8 cellular contexts compared by ENCODE assay signal in the genomic region with DNA sequence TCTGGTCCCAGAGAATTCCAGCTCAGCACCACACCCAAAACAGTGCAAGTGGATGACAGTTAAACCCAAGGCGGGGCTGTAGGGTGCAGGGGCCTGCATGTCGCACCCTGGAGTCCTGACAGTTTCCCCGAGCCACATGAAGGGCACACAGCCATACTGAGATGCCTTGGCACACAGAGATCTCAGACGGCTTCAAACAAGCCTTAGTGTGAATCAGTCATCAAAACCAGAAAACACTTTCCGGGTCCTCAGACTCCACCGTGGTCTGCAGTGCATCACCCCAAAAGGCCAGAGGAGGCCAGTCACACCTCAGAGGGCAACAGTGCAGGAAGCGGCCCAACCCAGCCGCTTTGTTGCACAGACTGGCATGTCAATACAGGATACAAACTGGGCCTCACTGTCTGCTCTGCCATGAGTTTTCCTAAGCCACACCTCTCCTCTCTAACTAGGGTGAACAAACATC.
DNase-seq lines count a peak whose midpoint lies in the region; ATAC-seq, FAIRE-seq and TF ChIP-seq lines count a peak whose summit lies in the region.

No MANE protein-coding gene starts in this region.

- no peaks in the 10 kb centered on the region for H3K79me2 ChIP-seq in trophoblast cell (ENCODE audit: control insufficient read depth, insufficient read depth, low read length, poor library complexity)

- H3K14ac ChIP-seq in trophoblast cell (ENCODE audit: low read length) = no peak overlapping the region

- H3K27ac ChIP-seq in cingulate gyrus (ENCODE audit: low read depth, low read length) (peak overlapping the region; percentile 49), trophoblast cell (ENCODE audit: low read depth, low read length) (no peak overlapping the region), kidney (ENCODE audit: low read depth in 2 of 2, low read length in 2 of 2) (no peak overlapping the region)

- no peak for ATAC-seq in GM18519 (IDR thresholded peaks at IDR 0.05; ENCODE audit: low FRiP score, unreplicated experiment)

- intact Hi-C loops in kidney (cut with DNase I) = no loop called here

- no peaks in the 10 kb centered on the region for H3K36me3 Mint-ChIP-seq in HFFc6 (ENCODE audit: low read depth)

- no peaks in the 10 kb centered on the region for H3K4me1 ChIP-seq in trophoblast cell (ENCODE audit: control insufficient read depth in 1 of 2, insufficient read depth in 2 of 2, low read length in 2 of 2)
- no peaks in the 10 kb centered on the region for H3K4me1 ChIP-seq in kidney (ENCODE audit: control insufficient read depth in 1 of 2, insufficient read depth in 1 of 2, low read depth in 1 of 2, low read length in 2 of 2)

- H2AFZ ChIP-seq in trophoblast cell (ENCODE audit: insufficient read depth, low read length, poor library complexity) = no peak overlapping the region

- H2BK12ac ChIP-seq in trophoblast cell (ENCODE audit: low read length) = no peak overlapping the region

- no peak overlapping the region for H2AK5ac ChIP-seq in trophoblast cell (ENCODE audit: low read length)

- 0 out of 2 replicates have a peak, but pooled peaks have one; percentile 7 for TF ChIP-seq CTCF in HFFc6 (IDR thresholded peaks at IDR 0.05)
- TF ChIP-seq CTCF in kidney (IDR thresholded peaks at IDR 0.05; ENCODE audit: borderline replicate concordance, extremely low read depth, insufficient read depth) = no peak

- H3K4ac ChIP-seq in trophoblast cell (ENCODE audit: low read depth, low read length) = no peak overlapping the region

- H3K27me3 Mint-ChIP-seq in HFFc6 (ENCODE audit: insufficient read depth) = no peaks in the 10 kb centered on the region; the same call in none of the 2 replicates

- no peak overlapping the region for H3K4me2 ChIP-seq in trophoblast cell (ENCODE audit: low read length)

- no peaks in the 10 kb centered on the region for H3K79me1 ChIP-seq in trophoblast cell (ENCODE audit: low read length)

- H3K36me3 ChIP-seq in trophoblast cell (ENCODE audit: control insufficient read depth in 1 of 2, insufficient read depth in 2 of 2, low read length in 2 of 2) = no peaks in the 10 kb centered on the region
- no peaks in the 10 kb centered on the region for H3K36me3 ChIP-seq in kidney (ENCODE audit: control insufficient read depth in 1 of 2, insufficient read depth in 2 of 2, low read length in 2 of 2)

- H3K23ac ChIP-seq in trophoblast cell (ENCODE audit: low read length) = no peak overlapping the region

- FAIRE-seq in GM12891 (lab: Jason Lieb, UNC) (no peak), kidney (lab: Jason Lieb, UNC) (no peak)

- H3K9me3 ChIP-seq in trophoblast cell (ENCODE audit: insufficient read depth, low read depth, low read length) (peaks cover 2% of the 10 kb centered on the region), kidney (ENCODE audit: control insufficient read depth in 1 of 2, low read length in 2 of 2) (no peaks in the 10 kb centered on the region)

- no peak overlapping the region for H3K18ac ChIP-seq in trophoblast cell (ENCODE audit: low read length)

- H4K91ac ChIP-seq in trophoblast cell (ENCODE audit: low read depth, low read length) = no peak overlapping the region

- no peak overlapping the region for H4K8ac ChIP-seq in trophoblast cell (ENCODE audit: low read depth, low read length)

- no peak for TF ChIP-seq POLR2A in GM12891 (IDR thresholded peaks at IDR 0.05; ENCODE audit: low read depth, low read length)

- H3K4me3 ChIP-seq in trophoblast cell (ENCODE audit: low read depth, low read length) (no peak overlapping the region), kidney (ENCODE audit: low read length in 2 of 2) (no peak overlapping the region)

- H3K27me3 ChIP-seq in trophoblast cell (ENCODE audit: insufficient read depth, low read length) = no peaks in the 10 kb centered on the region

- WGBS in trophoblast cell (ENCODE audit: extremely low coverage, insufficient coverage, insufficient read length) = no CpG with 5 or more reads among the region's 8 CpGs

- no peaks in the 10 kb centered on the region; the same call in 1 of the 2 replicates for H3K4me1 Mint-ChIP-seq in HFFc6 (ENCODE audit: low read depth)

- no peak overlapping the region for H2BK5ac ChIP-seq in trophoblast cell (ENCODE audit: low read depth, low read length, poor library complexity)

- no peak overlapping the region for H2BK120ac ChIP-seq in trophoblast cell (ENCODE audit: insufficient read depth, low read length, poor library complexity)

- DNase-seq in GM12891 (ENCODE audit: insufficient read length, low spot score) (no peak), HFFc6 (no peak), RPMI8226 (peak; percentile 69), trophoblast cell (no peak), kidney (no peak), CD1c-positive myeloid dendritic cell (ENCODE audit: extremely low spot score) (no peak)

- H3K9me3 Mint-ChIP-seq in HFFc6 = no peaks in the 10 kb centered on the region

- H3K27ac Mint-ChIP-seq in HFFc6 = no peak overlapping the region

- no peak overlapping the region for H3K9ac ChIP-seq in trophoblast cell (ENCODE audit: low read length)
- no peak overlapping the region for H3K9ac ChIP-seq in kidney (ENCODE audit: low read length in 2 of 2)

- H4K12ac ChIP-seq in trophoblast cell (ENCODE audit: low read depth, low read length) = peak overlapping the region; percentile 7

- H3K4me3 Mint-ChIP-seq in HFFc6 = no peak overlapping the region

TF ChIP-seq in GM12891, 5 proteins besides CTCF, POLR2A, EP300 and RAD21:
- TF ChIP-seq POU2F2 (IDR thresholded peaks at IDR 0.05; ENCODE audit: low read depth, low read length) (no peak; the same call in 1 of the 2 replicates), POLR2AphosphoS5 (IDR thresholded peaks at IDR 0.05; ENCODE audit: low read depth, low read length) (peak; percentile 44; the same call in 1 of the 2 replicates), PAX5 (IDR thresholded peaks at IDR 0.05; ENCODE audit: insufficient read depth, low read length, severe bottlenecking) (no peak)
